3 cellular contexts compared by ENCODE assay signal in genomic region chr4:164405774-164406173, GRCh38.
"Had no signal": no experiment of that assay in that cellular context is flagged by ENCODE, and none has a peak within 500 bp of the region (broad histone marks: within the 10 kb centered on the region; RNA-seq: fewer than 3 reads in every experiment).

No MANE protein-coding gene starts in this region.

- H3K4me3 ChIP-seq: GM12878 had no signal

- DNase-seq: GDM1, GF-D8 had no signal

- ATAC-seq: GM12878 had no signal
